ENCODE assay signal across 12 cellular contexts in genomic region chr10:103155485-103156085, GRCh38. TPM values are rescaled to one million over a fixed set of nuclear protein-coding genes. Genes with fewer than 3 reads are reported as not detected.
DNase-seq lines count a peak whose midpoint lies in the region; ATAC-seq and TF ChIP-seq lines count a peak whose summit lies in the region.
"Had no signal": no experiment of that assay in that cellular context is flagged by ENCODE, and none has a peak within 500 bp of the region (broad histone marks: within the 10 kb centered on the region; RNA-seq: fewer than 3 reads in every experiment).

No MANE protein-coding gene starts in this region.

- H3K9ac ChIP-seq in OCI-LY1 (ENCODE audit: low read length) (no peak overlapping the region), skeletal muscle tissue (ENCODE audit: low read depth in 1 of 3, low read length in 3 of 3) (no peak overlapping the region)

- peaks cover 13% of the 10 kb centered on the region for H3K4me1 ChIP-seq in OCI-LY1 (ENCODE audit: insufficient read depth, low read length, severe bottlenecking)
- peaks cover 15 to 24% (median 23%) of the 10 kb centered on the region in 3 donors for H3K4me1 ChIP-seq in skeletal muscle tissue (ENCODE audit: control insufficient read depth in 3 of 3, insufficient read depth in 3 of 3, low read length in 3 of 3)

- H3K27ac ChIP-seq in OCI-LY1 (ENCODE audit: low read depth, low read length, poor library complexity, severe bottlenecking), result peak overlapping the region; percentile 23
- peak overlapping the region; percentile 28 for H3K27ac ChIP-seq in skeletal muscle tissue (ENCODE audit: low read depth, low read length)
- H3K27ac ChIP-seq in brain microvascular endothelial cell, result no peak overlapping the region
- H3K27ac ChIP-seq: SJSA1 had no signal

- H3K4me3 ChIP-seq in OCI-LY1 (ENCODE audit: low read depth, low read length, poor library complexity, severe bottlenecking) (no peak overlapping the region), skeletal muscle tissue (ENCODE audit: low read length in 3 of 3) (no peak overlapping the region), brain microvascular endothelial cell (ENCODE audit: low read depth, low read length) (no peak overlapping the region)
- H3K4me3 ChIP-seq: SJSA1 had no signal

- peaks cover 70% of the 10 kb centered on the region for H3K36me3 ChIP-seq in OCI-LY1 (ENCODE audit: insufficient read depth, low read length)
- H3K36me3 ChIP-seq in skeletal muscle tissue (ENCODE audit: control insufficient read depth in 3 of 3, insufficient read depth in 3 of 3, low read length in 3 of 3), result peaks cover 0 to 9% (median 7%) of the 10 kb centered on the region in 3 donors
- peaks cover 2% of the 10 kb centered on the region for H3K36me3 ChIP-seq in brain microvascular endothelial cell (replicated peaks)

- H3K79me2 ChIP-seq in OCI-LY1 (ENCODE audit: insufficient read depth, low read length), result 0 out of 2 replicates have a peak, but pooled peaks cover 7% of the 10 kb centered on the region

- TF ChIP-seq CTCF in OCI-LY1 (IDR thresholded peaks at IDR 0.05; ENCODE audit: low read length), result no peak
- TF ChIP-seq CTCF in brain microvascular endothelial cell (IDR thresholded peaks at IDR 0.05; ENCODE audit: low read depth, low read length, missing control alignments), result no peak

- H2AFZ ChIP-seq in OCI-LY1 (ENCODE audit: low read length), result no peak overlapping the region

- in situ Hi-C loops in brain microvascular endothelial cell (cut with HindIII; ENCODE audit: low pct_ligation_motif_present, low sequenced_read_pairs), result no loop called here

- DNase-seq in EL (peak; percentile 4), brain microvascular endothelial cell (no peak), putamen (ENCODE audit: low spot score) (no peak)
- DNase-seq: CD8-positive, alpha-beta T cell; GDM1; islet precursor cell; NCI-H1048 had no signal

- H4K20me1 ChIP-seq in OCI-LY1 (ENCODE audit: insufficient read depth, low read length), result no peaks in the 10 kb centered on the region

- no peaks in the 10 kb centered on the region for H3K27me3 ChIP-seq in OCI-LY1 (ENCODE audit: insufficient read depth, low read length)
- no peaks in the 10 kb centered on the region for H3K27me3 ChIP-seq in skeletal muscle tissue (ENCODE audit: control insufficient read depth in 3 of 3, insufficient read depth in 3 of 3, low read length in 3 of 3)
- no peaks in the 10 kb centered on the region for H3K27me3 ChIP-seq in brain microvascular endothelial cell (replicated peaks)
- H3K27me3 ChIP-seq: SJSA1 had no signal

- H3F3A ChIP-seq in OCI-LY1 (ENCODE audit: insufficient read depth, low read length), result no peaks in the 10 kb centered on the region

- H3K9me2 ChIP-seq in OCI-LY1 (ENCODE audit: low read depth, low read length), result no peaks in the 10 kb centered on the region

- ATAC-seq in esophagus mucosa (peak; percentile 9), HG03196 (IDR thresholded peaks at IDR 0.05; ENCODE audit: unreplicated experiment) (no peak)
- ATAC-seq: CD8-positive, alpha-beta T cell had no signal

- no peaks in the 10 kb centered on the region for H3K9me3 ChIP-seq in OCI-LY1 (ENCODE audit: low read length)
- H3K9me3 ChIP-seq in skeletal muscle tissue (ENCODE audit: control insufficient read depth in 3 of 3, low read length in 3 of 3), result no peaks in the 10 kb centered on the region
- H3K9me3 ChIP-seq: SJSA1 had no signal

- no peak overlapping the region for H3K4me2 ChIP-seq in OCI-LY1 (ENCODE audit: low read length)

RNA-seq across cellular contexts. Expression of gene NT5C2, which starts 37.5 kb away (rescaled TPM):
- total RNA-seq in esophagus mucosa (87.4 TPM), skeletal muscle tissue (158 TPM)
